In genomic region chr1:67188137-67188536, GRCh38 we compare ENCODE assay signal across 26 cellular contexts. TPM values are rescaled to one million over a fixed set of nuclear protein-coding genes. Genes with fewer than 3 reads are reported as not detected.
DNase-seq lines count a peak whose midpoint lies in the region; ATAC-seq, FAIRE-seq and TF ChIP-seq lines count a peak whose summit lies in the region.
"Had no signal": no experiment of that assay in that cellular context is flagged by ENCODE, and none has a peak within 500 bp of the region (broad histone marks: within the 10 kb centered on the region; RNA-seq: fewer than 3 reads in every experiment).

No MANE protein-coding gene starts in this region.

- H3K9me3 Mint-ChIP-seq in activated CD4-positive, alpha-beta T cell treated with anti-CD3 and anti-CD28 coated beads, Interleukin-2, amount 10 ng/mL, durations not matched to agents 24 days and 14 days = no peaks in the 10 kb centered on the region
- H3K9me3 Mint-ChIP-seq in stimulated activated naive B cell treated with anti-CD40 and anti-IgM and Interleukin-4, amounts not matched to agents 10 μg/mL and 1 μg/mL and 100 μg/mL, for 72 hours = no peaks in the 10 kb centered on the region
- H3K9me3 Mint-ChIP-seq: CD8-positive, alpha-beta memory T cell; IgD-negative memory B cell had no signal

- ATAC-seq in left lobe of liver (peak; percentile 91), GM21526 (IDR thresholded peaks at IDR 0.05; ENCODE audit: low FRiP score, unreplicated experiment) (no peak)
- ATAC-seq in stimulated activated naive B cell treated with anti-CD40 and anti-IgM and Interleukin-4, amounts not matched to agents 10 μg/mL and 1 μg/mL and 100 μg/mL, for 72 hours (replicated peaks) = no peak
- ATAC-seq: GM12878 had no signal

- no peak overlapping the region for H3K27ac Mint-ChIP-seq in activated CD4-positive, alpha-beta T cell treated with anti-CD3 and anti-CD28 coated beads, Interleukin-2, amount 10 ng/mL, durations not matched to agents 24 days and 14 days
- peak overlapping the region; percentile 7 for H3K27ac Mint-ChIP-seq in stimulated activated naive B cell treated with anti-CD40 and anti-IgM and Interleukin-4, amounts not matched to agents 10 μg/mL and 1 μg/mL and 100 μg/mL, for 72 hours
- H3K27ac Mint-ChIP-seq: IgD-negative memory B cell had no signal

- intact Hi-C loops in activated CD4-positive, alpha-beta T cell treated with anti-CD3 and anti-CD28 coated beads, Interleukin-2, amount 10 ng/mL, durations not matched to agents 24 days and 14 days (cut with micrococcal nuclease) = no loop called here

- TF ChIP-seq POLR2A in GM12891 (IDR thresholded peaks at IDR 0.05; ENCODE audit: low read depth, low read length) (no peak), GM12892 (IDR thresholded peaks at IDR 0.05; ENCODE audit: low read depth, low read length) (no peak)

- peak; percentile 49 for DNase-seq in activated CD4-positive, alpha-beta T cell treated with anti-CD3 and anti-CD28 coated beads, Interleukin-2, amount 10 ng/mL, durations not matched to agents 24 days and 14 days
- DNase-seq in activated CD4-positive, alpha-beta T cell treated with anti-CD3 and anti-CD28 coated beads, Interleukin-2, amount 50 U/mL, for 4 hours = no peak
- DNase-seq in GM12891 (ENCODE audit: insufficient read length, low spot score) (no peak), left lobe of liver (ENCODE audit: low spot score) (no peak), GM12892 (ENCODE audit: insufficient read length) (no peak)
- DNase-seq in stimulated activated naive B cell treated with anti-CD40 and anti-IgM and Interleukin-4, amounts not matched to agents 10 μg/mL and 1 μg/mL and 100 μg/mL, for 72 hours = no peak
- DNase-seq: AML-193; Calu3; CD8-positive, alpha-beta memory T cell; GOT3; HCEC 1CT; Karpas-422; NCI-H1417 treated with DMSO at 0.1 percent for 48 hours; NCI-H187; NCI-H2227 treated with DMSO at 0.1 percent for 48 hours; NCI-H510A; NCI-H774; NK-92 treated with Interleukin-12 subunit alpha and Interleukin-12 subunit beta, amount 100 ng/mL, for 24 hours; SHP77 treated with DMSO at 0.1 percent for 48 hours; SW 1271 had no signal

- FAIRE-seq in GM12891 (lab: Jason Lieb, UNC) = peak; percentile 20
- FAIRE-seq in GM12892 (lab: Jason Lieb, UNC) = no peak
- FAIRE-seq: GM12878 had no signal

- H3K36me3 Mint-ChIP-seq in activated CD4-positive, alpha-beta T cell treated with anti-CD3 and anti-CD28 coated beads, Interleukin-2, amount 10 ng/mL, durations not matched to agents 24 days and 14 days (ENCODE audit: low read depth) = peaks cover 3% of the 10 kb centered on the region
- H3K36me3 Mint-ChIP-seq in stimulated activated naive B cell treated with anti-CD40 and anti-IgM and Interleukin-4, amounts not matched to agents 10 μg/mL and 1 μg/mL and 100 μg/mL, for 72 hours = no peaks in the 10 kb centered on the region

- H3K27me3 Mint-ChIP-seq in activated CD4-positive, alpha-beta T cell treated with anti-CD3 and anti-CD28 coated beads, Interleukin-2, amount 10 ng/mL, durations not matched to agents 24 days and 14 days = no peaks in the 10 kb centered on the region
- H3K27me3 Mint-ChIP-seq in stimulated activated naive B cell treated with anti-CD40 and anti-IgM and Interleukin-4, amounts not matched to agents 10 μg/mL and 1 μg/mL and 100 μg/mL, for 72 hours = no peaks in the 10 kb centered on the region

- peaks cover 3% of the 10 kb centered on the region for H3K4me1 Mint-ChIP-seq in activated CD4-positive, alpha-beta T cell treated with anti-CD3 and anti-CD28 coated beads, Interleukin-2, amount 10 ng/mL, durations not matched to agents 24 days and 14 days
- peaks cover 0 to 5% of the 10 kb centered on the region in 2 donors for H3K4me1 Mint-ChIP-seq in stimulated activated naive B cell treated with anti-CD40 and anti-IgM and Interleukin-4, amounts not matched to agents 10 μg/mL and 1 μg/mL and 100 μg/mL, for 72 hours
- H3K4me1 Mint-ChIP-seq: IgD-negative memory B cell had no signal

- no peak overlapping the region for H3K4me3 Mint-ChIP-seq in activated CD4-positive, alpha-beta T cell treated with anti-CD3 and anti-CD28 coated beads, Interleukin-2, amount 10 ng/mL, durations not matched to agents 24 days and 14 days
- H3K4me3 Mint-ChIP-seq in stimulated activated naive B cell treated with anti-CD40 and anti-IgM and Interleukin-4, amounts not matched to agents 10 μg/mL and 1 μg/mL and 100 μg/mL, for 72 hours = no peak overlapping the region
- H3K4me3 Mint-ChIP-seq: CD8-positive, alpha-beta memory T cell; IgD-negative memory B cell had no signal

TF ChIP-seq in GM12891, 5 proteins besides CTCF, POLR2A, EP300 and RAD21:
- TF ChIP-seq PAX5 (IDR thresholded peaks at IDR 0.05; ENCODE audit: insufficient read depth, low read length, severe bottlenecking) (no peak), POU2F2 (IDR thresholded peaks at IDR 0.05; ENCODE audit: low read depth, low read length) (no peak), SPI1 (IDR thresholded peaks at IDR 0.05; ENCODE audit: low read depth, low read length) (no peak), POLR2AphosphoS5 (IDR thresholded peaks at IDR 0.05; ENCODE audit: low read depth, low read length) (no peak), TAF1 (IDR thresholded peaks at IDR 0.05; ENCODE audit: low read depth, low read length) (no peak)

RNA-seq across cellular contexts. Expression of gene IL23R, which starts 21.9 kb away (rescaled TPM):
- 3.1 and 3.8 TPM in 2 replicates for total RNA-seq in activated CD4-positive, alpha-beta T cell treated with anti-CD3 and anti-CD28 coated beads, Interleukin-2, amount 10 ng/mL, durations not matched to agents 24 days and 14 days
- 1.1 TPM for polyA plus RNA-seq in GM12891 (2012; ENCODE audit: low read depth, missing spikeins)
- 0.10 TPM for total RNA-seq in left lobe of liver
- 1.1 TPM for polyA plus RNA-seq in GM12892 (2012; ENCODE audit: missing spikeins)
- total RNA-seq: A172, Calu3, MCF 10A had no signal
- polyA plus RNA-seq: AG04450, IgD-negative memory B cell had no signal

RNA-seq across cellular contexts. Expression of gene C1orf141, which starts 53.4 kb away (rescaled TPM):
- total RNA-seq in activated CD4-positive, alpha-beta T cell treated with anti-CD3 and anti-CD28 coated beads, Interleukin-2, amount 10 ng/mL, durations not matched to agents 24 days and 14 days = not detected in 2 replicates
- not detected for polyA plus RNA-seq in GM12891 (2012; ENCODE audit: low read depth, missing spikeins)
- total RNA-seq in left lobe of liver = not detected
- not detected for polyA plus RNA-seq in GM12892 (2012; ENCODE audit: missing spikeins)
- total RNA-seq: A172; Calu3; CD8-positive, alpha-beta memory T cell; GM12878; MCF 10A had no signal
- polyA plus RNA-seq: AG04450; CD8-positive, alpha-beta memory T cell; GM12878; IgD-negative memory B cell had no signal
